ENCODE assay signal across 2 cellular contexts in genomic region chr7:75944507-75944906, GRCh38.
TF ChIP-seq lines count a peak whose summit lies in the region.

No MANE protein-coding gene starts in this region.

TF ChIP-seq in A549, 52 proteins besides CTCF, POLR2A, EP300 and RAD21 (continued from another document):
- TF ChIP-seq MAX (IDR thresholded peaks at IDR 0.05) (no peak), HOXA7 (CRISPR knock-in tag; IDR thresholded peaks at IDR 0.05) (no peak), TFCP2L1 (CRISPR knock-in tag; IDR thresholded peaks at IDR 0.05) (no peak), CBX2 (IDR thresholded peaks at IDR 0.05; ENCODE audit: borderline replicate concordance, low read depth) (no peak), E2F6 (IDR thresholded peaks at IDR 0.05; ENCODE audit: borderline replicate concordance, low read depth) (no peak), CEBPB (IDR thresholded peaks at IDR 0.05) (no peak), PBX3 (IDR thresholded peaks at IDR 0.05) (no peak), CBX8 (IDR thresholded peaks at IDR 0.05) (no peak), ZC3H11A (IDR thresholded peaks at IDR 0.05) (no peak), NR3C1 (IDR thresholded peaks at IDR 0.05) (no peak), FOSL2 (IDR thresholded peaks at IDR 0.05) (no peak), FOSL2 (CRISPR knock-in tag; IDR thresholded peaks at IDR 0.05) (no peak), ATOH8 (CRISPR knock-in tag; IDR thresholded peaks at IDR 0.05; ENCODE audit: low read depth) (no peak)

TF ChIP-seq in HCT116, 20 proteins besides CTCF, POLR2A, EP300 and RAD21 (continued from another document):
- no peak for TF ChIP-seq ZBTB33 (IDR thresholded peaks at IDR 0.05; ENCODE audit: extremely low read depth, insufficient replicate concordance, low read length)
- TF ChIP-seq CBX3 (IDR thresholded peaks at IDR 0.05; ENCODE audit: low read depth): no peak
- no peak for TF ChIP-seq REST (IDR thresholded peaks at IDR 0.05; ENCODE audit: low read depth)
- TF ChIP-seq SP1 (IDR thresholded peaks at IDR 0.05; ENCODE audit: low read depth): no peak
- TF ChIP-seq EZH2phosphoT487 (IDR thresholded peaks at IDR 0.05; ENCODE audit: borderline replicate concordance): no peak
- no peak for TF ChIP-seq FOSL1 (IDR thresholded peaks at IDR 0.05; ENCODE audit: low read depth)
- TF ChIP-seq YY1 (IDR thresholded peaks at IDR 0.05; ENCODE audit: extremely low read depth, insufficient replicate concordance, low read depth, low read length): no peak
- no peak for TF ChIP-seq ZNF274 (IDR thresholded peaks at IDR 0.05; ENCODE audit: low read depth, low read length)
- TF ChIP-seq ATF3 (IDR thresholded peaks at IDR 0.05): no peak
- no peak for TF ChIP-seq MAX (IDR thresholded peaks at IDR 0.05)
- no peak for TF ChIP-seq SRF (IDR thresholded peaks at IDR 0.05; ENCODE audit: low read depth)
- TF ChIP-seq SIN3A (IDR thresholded peaks at IDR 0.05; ENCODE audit: low read depth): no peak
- TF ChIP-seq TCF7L2 (IDR thresholded peaks at IDR 0.05; ENCODE audit: borderline replicate concordance, extremely low read depth, insufficient read depth, insufficient read length): no peak
- no peak for TF ChIP-seq POLR2AphosphoS5 (IDR thresholded peaks at IDR 0.05; ENCODE audit: low read depth, low read length)
- no peak for TF ChIP-seq ELF1 (IDR thresholded peaks at IDR 0.05; ENCODE audit: borderline replicate concordance, low read depth)
- no peak for TF ChIP-seq JUND (IDR thresholded peaks at IDR 0.05)
- no peak for TF ChIP-seq EZH2 (IDR thresholded peaks at IDR 0.05)
- TF ChIP-seq CEBPB (IDR thresholded peaks at IDR 0.05; ENCODE audit: low read depth): no peak
